ENCODE assay signal across 21 cellular contexts in genomic region chr5:84362061-84362720, GRCh38. TPM values are rescaled to one million over a fixed set of nuclear protein-coding genes. Genes with fewer than 3 reads are reported as not detected.
DNase-seq lines count a peak whose midpoint lies in the region; FAIRE-seq and TF ChIP-seq lines count a peak whose summit lies in the region.
"Had no signal": no experiment of that assay in that cellular context is flagged by ENCODE, and none has a peak within 500 bp of the region (broad histone marks: within the 10 kb centered on the region; RNA-seq: fewer than 3 reads in every experiment).

No MANE protein-coding gene starts in this region.

- no peaks in the 10 kb centered on the region for H3K36me3 ChIP-seq in ACC112 (ENCODE audit: insufficient read depth, low read length)
- H3K36me3 ChIP-seq in fibroblast of lung (ENCODE audit: control insufficient read depth, insufficient read depth, low read length) = no peaks in the 10 kb centered on the region
- H3K36me3 ChIP-seq: BLaER1 had no signal

- TF ChIP-seq CTCF in fibroblast of lung (conservative IDR thresholded peaks at IDR 0.05 in 1 of 2, IDR thresholded peaks at IDR 0.05 in 1 of 2; ENCODE audit: low read depth in 1 of 2, low read length in 2 of 2) = no peak

- H3K27me3 ChIP-seq in ACC112 (ENCODE audit: insufficient read depth, low read length) = no peaks in the 10 kb centered on the region
- no peaks in the 10 kb centered on the region for H3K27me3 ChIP-seq in fibroblast of lung (ENCODE audit: control insufficient read depth, insufficient read depth, low read length)
- H3K27me3 ChIP-seq: BLaER1 had no signal

- H3K4me3 ChIP-seq in ACC112 (ENCODE audit: low read depth, low read length) = peak overlapping the region; percentile 0; the same call in 1 of the 2 replicates
- no peak overlapping the region for H3K4me3 ChIP-seq in fibroblast of lung (replicated peaks in 1 of 4; ENCODE audit: control extremely low read depth in 1 of 4, insufficient read depth in 1 of 4, low read depth in 3 of 4, low read length in 4 of 4)
- H3K4me3 ChIP-seq: BLaER1, GM12878, GM23248, PC-9 had no signal

- H3K4me1 ChIP-seq in ACC112 (ENCODE audit: control insufficient read depth, insufficient read depth, low read length, unreplicated experiment) (peaks cover 18% of the 10 kb centered on the region), fibroblast of lung (ENCODE audit: control insufficient read depth, extremely low read depth, insufficient read depth, low read length) (no peaks in the 10 kb centered on the region)
- H3K4me1 ChIP-seq: BLaER1 had no signal

- H4K20me1 ChIP-seq in fibroblast of lung (ENCODE audit: control insufficient read depth, extremely low read depth, insufficient read depth, low read length) = no peaks in the 10 kb centered on the region
- H4K20me1 ChIP-seq: BLaER1 had no signal

- H3K9me3 ChIP-seq in fibroblast of lung (ENCODE audit: control insufficient read depth, insufficient read depth, low read depth, low read length) = no peaks in the 10 kb centered on the region
- H3K9me3 ChIP-seq: BLaER1 had no signal

- H3K4me2 ChIP-seq in fibroblast of lung (ENCODE audit: extremely low read depth, insufficient read depth, low read length) = no peak overlapping the region
- H3K4me2 ChIP-seq: BLaER1, PC-9 had no signal

- H2AFZ ChIP-seq in ACC112 (ENCODE audit: low read length, unreplicated experiment) (peak overlapping the region; percentile 11), fibroblast of lung (ENCODE audit: low read length) (no peak overlapping the region)
- H2AFZ ChIP-seq: GM23248, PC-9 had no signal

- H3K9ac ChIP-seq in fibroblast of lung (ENCODE audit: insufficient read depth, low read length) = no peak overlapping the region
- H3K9ac ChIP-seq: BLaER1, GM23248 had no signal

- FAIRE-seq in frontal cortex (lab: Jason Lieb, UNC) = no peak
- FAIRE-seq: GM12878 had no signal

- H3K27ac ChIP-seq in ACC112 (ENCODE audit: low read depth, low read length) (peak overlapping the region; percentile 23), fibroblast of lung (ENCODE audit: insufficient read depth, low read length) (no peak overlapping the region)
- H3K27ac ChIP-seq: BLaER1, GM23248, PC-9 had no signal

- DNase-seq in NCI-H69 (lab: John Stamatoyannopoulos, UW) (peak; percentile 23), astrocyte of the hippocampus (ENCODE audit: low read depth, low spot score) (peak; percentile 17), fibroblast of lung (ENCODE audit: low read depth in 2 of 2) (peak; percentile 17 to 34), frontal cortex (ENCODE audit: low spot score in 2 of 2) (no peak), HK-2 (ENCODE audit: unreplicated experiment) (no peak), globus pallidus (ENCODE audit: low spot score) (no peak)
- no peak for DNase-seq in activated naive CD4-positive, alpha-beta T cell treated with Interleukin-2 at 50 U/mL for 16 hours
- DNase-seq: CD8-positive, alpha-beta T cell; DND-41; GM23248; Kasumi-1; NCI-H1105 treated with DMSO at 0.1 percent for 48 hours; NCI-H187; NCI-H2171; NCI-H446; NCI-H774; PC-9 had no signal

- H3K79me2 ChIP-seq in ACC112 (ENCODE audit: control insufficient read depth, insufficient read depth, low read length, unreplicated experiment) (no peaks in the 10 kb centered on the region), fibroblast of lung (ENCODE audit: control insufficient read depth, insufficient read depth, low read length) (no peaks in the 10 kb centered on the region)

RNA-seq across cellular contexts. Expression of gene EDIL3, which starts 22.5 kb away (rescaled TPM):
- 9.2 and 12.1 TPM in 2 replicates for total RNA-seq in fibroblast of lung
- 8.1 and 149 TPM in 2 replicates for polyA plus RNA-seq in fibroblast of lung
- 4.2 and 79.8 TPM in 2 replicates for polyA plus RNA-seq in fibroblast of lung (2012)
- 6.0 and 16.3 TPM in 2 replicates for polyA minus RNA-seq in fibroblast of lung (ENCODE audit: low replicate concordance)
- total RNA-seq in frontal cortex = 59.1 TPM
- total RNA-seq: CD8-positive, alpha-beta T cell had no signal
- polyA plus RNA-seq: IgD-negative memory B cell had no signal

Comparison
In these comparisons a context has a peak if more than half of its experiments do, and no peak if none do; other contexts are left out.
1. DNase-seq: peak in NCI-H69 (single experiment), astrocyte of the hippocampus (single experiment) and fibroblast of lung (2 of 2); none in frontal cortex (0 of 2), HK-2 (single experiment), globus pallidus (single experiment) and activated naive CD4-positive, alpha-beta T cell treated with Interleukin-2 at 50 U/mL for 16 hours (single experiment).